In genomic region chr12:45989277-45989856, GRCh38 we compare ENCODE assay signal across 1 cellular context.
TF ChIP-seq lines count a peak whose summit lies in the region.

No MANE protein-coding gene starts in this region.

TF ChIP-seq in H1, 55 proteins besides CTCF, POLR2A, EP300 and RAD21 (continued from another document):
- no peak for TF ChIP-seq PHF8 (conservative IDR thresholded peaks at IDR 0.05; ENCODE audit: low read depth, low read length)
- no peak for TF ChIP-seq ATF3 (IDR thresholded peaks at IDR 0.05; ENCODE audit: insufficient read depth, low read depth, low read length)
- no peak for TF ChIP-seq RXRA (IDR thresholded peaks at IDR 0.05; ENCODE audit: insufficient read depth, low read depth, low read length)
- TF ChIP-seq HDAC6 (IDR thresholded peaks at IDR 0.05; ENCODE audit: low read depth, low read length), result no peak
TF ChIP-seq in H1: peak in this region for 0.
